ENCODE assay signal across 1 cellular context in genomic region chr3:39383190-39383912, GRCh38.
TF ChIP-seq lines count a peak whose summit lies in the region.

Gene SLC25A38, plus strand, starts transcription at chr3:39383370. Its CDS starts 355 bp downstream, at chr3:39383725.

TF ChIP-seq in HEK293, 187 proteins besides CTCF, POLR2A, EP300 and RAD21 (continued from another document):
- TF ChIP-seq ZNF184 (tag by site-specific recombination; IDR thresholded peaks at IDR 0.05) = no peak
- TF ChIP-seq ZNF302 (tag by site-specific recombination; IDR thresholded peaks at IDR 0.05; ENCODE audit: low read depth) = no peak
- TF ChIP-seq GLIS1 (tag by site-specific recombination; IDR thresholded peaks at IDR 0.05) = no peak; the same call in 1 of the 2 replicates
- TF ChIP-seq ZNF768 (tag by site-specific recombination; IDR thresholded peaks at IDR 0.05) = no peak
- no peak for TF ChIP-seq ZNF830 (tag by site-specific recombination; IDR thresholded peaks at IDR 0.05; ENCODE audit: low read depth)
- peak; percentile 52; the same call in 1 of the 2 replicates for TF ChIP-seq ZBTB21 (tag by site-specific recombination; IDR thresholded peaks at IDR 0.05)
- no peak for TF ChIP-seq ZNF175 (tag by site-specific recombination; IDR thresholded peaks at IDR 0.05)
- no peak for TF ChIP-seq ZNF621 (tag by site-specific recombination; IDR thresholded peaks at IDR 0.05)
- TF ChIP-seq, protein P1, sequence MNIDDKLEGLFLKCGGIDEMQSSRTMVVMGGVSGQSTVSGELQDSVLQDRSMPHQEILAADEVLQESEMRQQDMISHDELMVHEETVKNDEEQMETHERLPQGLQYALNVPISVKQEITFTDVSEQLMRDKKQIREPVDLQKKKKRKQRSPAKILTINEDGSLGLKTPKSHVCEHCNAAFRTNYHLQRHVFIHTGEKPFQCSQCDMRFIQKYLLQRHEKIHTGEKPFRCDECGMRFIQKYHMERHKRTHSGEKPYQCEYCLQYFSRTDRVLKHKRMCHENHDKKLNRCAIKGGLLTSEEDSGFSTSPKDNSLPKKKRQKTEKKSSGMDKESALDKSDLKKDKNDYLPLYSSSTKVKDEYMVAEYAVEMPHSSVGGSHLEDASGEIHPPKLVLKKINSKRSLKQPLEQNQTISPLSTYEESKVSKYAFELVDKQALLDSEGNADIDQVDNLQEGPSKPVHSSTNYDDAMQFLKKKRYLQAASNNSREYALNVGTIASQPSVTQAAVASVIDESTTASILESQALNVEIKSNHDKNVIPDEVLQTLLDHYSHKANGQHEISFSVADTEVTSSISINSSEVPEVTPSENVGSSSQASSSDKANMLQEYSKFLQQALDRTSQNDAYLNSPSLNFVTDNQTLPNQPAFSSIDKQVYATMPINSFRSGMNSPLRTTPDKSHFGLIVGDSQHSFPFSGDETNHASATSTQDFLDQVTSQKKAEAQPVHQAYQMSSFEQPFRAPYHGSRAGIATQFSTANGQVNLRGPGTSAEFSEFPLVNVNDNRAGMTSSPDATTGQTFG (tag by site-specific recombination; IDR thresholded peaks at IDR 0.05; ENCODE audit: borderline replicate concordance) = no peak
- no peak for TF ChIP-seq ZNF239 (tag by site-specific recombination; IDR thresholded peaks at IDR 0.05)
- TF ChIP-seq, protein P2, sequence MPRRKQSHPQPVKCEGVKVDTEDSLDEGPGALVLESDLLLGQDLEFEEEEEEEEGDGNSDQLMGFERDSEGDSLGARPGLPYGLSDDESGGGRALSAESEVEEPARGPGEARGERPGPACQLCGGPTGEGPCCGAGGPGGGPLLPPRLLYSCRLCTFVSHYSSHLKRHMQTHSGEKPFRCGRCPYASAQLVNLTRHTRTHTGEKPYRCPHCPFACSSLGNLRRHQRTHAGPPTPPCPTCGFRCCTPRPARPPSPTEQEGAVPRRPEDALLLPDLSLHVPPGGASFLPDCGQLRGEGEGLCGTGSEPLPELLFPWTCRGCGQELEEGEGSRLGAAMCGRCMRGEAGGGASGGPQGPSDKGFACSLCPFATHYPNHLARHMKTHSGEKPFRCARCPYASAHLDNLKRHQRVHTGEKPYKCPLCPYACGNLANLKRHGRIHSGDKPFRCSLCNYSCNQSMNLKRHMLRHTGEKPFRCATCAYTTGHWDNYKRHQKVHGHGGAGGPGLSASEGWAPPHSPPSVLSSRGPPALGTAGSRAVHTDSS (tag by site-specific recombination; IDR thresholded peaks at IDR 0.05) = no peak
- TF ChIP-seq, protein P3, sequence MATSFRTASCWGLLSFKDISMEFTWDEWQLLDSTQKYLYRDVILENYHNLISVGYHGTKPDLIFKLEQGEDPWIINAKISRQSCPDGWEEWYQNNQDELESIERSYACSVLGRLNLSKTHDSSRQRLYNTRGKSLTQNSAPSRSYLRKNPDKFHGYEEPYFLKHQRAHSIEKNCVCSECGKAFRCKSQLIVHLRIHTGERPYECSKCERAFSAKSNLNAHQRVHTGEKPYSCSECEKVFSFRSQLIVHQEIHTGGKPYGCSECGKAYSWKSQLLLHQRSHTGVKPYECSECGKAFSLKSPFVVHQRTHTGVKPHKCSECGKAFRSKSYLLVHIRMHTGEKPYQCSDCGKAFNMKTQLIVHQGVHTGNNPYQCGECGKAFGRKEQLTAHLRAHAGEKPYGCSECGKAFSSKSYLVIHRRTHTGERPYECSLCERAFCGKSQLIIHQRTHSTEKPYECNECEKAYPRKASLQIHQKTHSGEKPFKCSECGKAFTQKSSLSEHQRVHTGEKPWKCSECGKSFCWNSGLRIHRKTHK (tag by site-specific recombination; IDR thresholded peaks at IDR 0.05) = no peak
- TF ChIP-seq HOXA7 (CRISPR knock-in tag; IDR thresholded peaks at IDR 0.05; ENCODE audit: borderline replicate concordance) = no peak
- peak; percentile 45; the same call in 1 of the 2 replicates for TF ChIP-seq ZNF692 (tag by site-specific recombination; IDR thresholded peaks at IDR 0.05)
- TF ChIP-seq ZNF549 (tag by site-specific recombination; IDR thresholded peaks at IDR 0.05) = no peak
- no peak for TF ChIP-seq ZNF202 (tag by site-specific recombination; IDR thresholded peaks at IDR 0.05; ENCODE audit: borderline replicate concordance)
- no peak for TF ChIP-seq RBAK (tag by site-specific recombination; IDR thresholded peaks at IDR 0.05)
- TF ChIP-seq FEZF1 (tag by site-specific recombination; IDR thresholded peaks at IDR 0.05) = no peak
- no peak for TF ChIP-seq ZNF248 (tag by site-specific recombination; IDR thresholded peaks at IDR 0.05)
- peak; percentile 45; the same call in 1 of the 2 replicates for TF ChIP-seq KLF8 (tag by site-specific recombination; IDR thresholded peaks at IDR 0.05)
- no peak for TF ChIP-seq ZNF350 (tag by site-specific recombination; IDR thresholded peaks at IDR 0.05)
- peak; percentile 72 for TF ChIP-seq ZFP69B (tag by site-specific recombination; IDR thresholded peaks at IDR 0.05)
- no peak; the same call in 1 of the 2 replicates for TF ChIP-seq KLF16 (tag by site-specific recombination; IDR thresholded peaks at IDR 0.05)
- no peak for TF ChIP-seq ZNF19 (tag by site-specific recombination; IDR thresholded peaks at IDR 0.05; ENCODE audit: low read depth)
- no peak for TF ChIP-seq REPIN1 (tag by site-specific recombination; IDR thresholded peaks at IDR 0.05; ENCODE audit: low read depth)
- no peak for TF ChIP-seq ZNF23 (tag by site-specific recombination; IDR thresholded peaks at IDR 0.05; ENCODE audit: borderline replicate concordance)
- TF ChIP-seq ZNF654 (tag by site-specific recombination; IDR thresholded peaks at IDR 0.05; ENCODE audit: low read depth) = no peak; the same call in 1 of the 2 replicates
- peak; percentile 61; the same call in 1 of the 2 replicates for TF ChIP-seq ZNF600 (tag by site-specific recombination; IDR thresholded peaks at IDR 0.05)
- TF ChIP-seq ZNF555 (tag by site-specific recombination; conservative IDR thresholded peaks at IDR 0.05) = no peak
- no peak for TF ChIP-seq ZNF133 (tag by site-specific recombination; IDR thresholded peaks at IDR 0.05)
- no peak for TF ChIP-seq ZNF211 (tag by site-specific recombination; IDR thresholded peaks at IDR 0.05; ENCODE audit: low read depth)
- TF ChIP-seq ZNF48 (tag by site-specific recombination; IDR thresholded peaks at IDR 0.05) = no peak
- TF ChIP-seq, protein P4, sequence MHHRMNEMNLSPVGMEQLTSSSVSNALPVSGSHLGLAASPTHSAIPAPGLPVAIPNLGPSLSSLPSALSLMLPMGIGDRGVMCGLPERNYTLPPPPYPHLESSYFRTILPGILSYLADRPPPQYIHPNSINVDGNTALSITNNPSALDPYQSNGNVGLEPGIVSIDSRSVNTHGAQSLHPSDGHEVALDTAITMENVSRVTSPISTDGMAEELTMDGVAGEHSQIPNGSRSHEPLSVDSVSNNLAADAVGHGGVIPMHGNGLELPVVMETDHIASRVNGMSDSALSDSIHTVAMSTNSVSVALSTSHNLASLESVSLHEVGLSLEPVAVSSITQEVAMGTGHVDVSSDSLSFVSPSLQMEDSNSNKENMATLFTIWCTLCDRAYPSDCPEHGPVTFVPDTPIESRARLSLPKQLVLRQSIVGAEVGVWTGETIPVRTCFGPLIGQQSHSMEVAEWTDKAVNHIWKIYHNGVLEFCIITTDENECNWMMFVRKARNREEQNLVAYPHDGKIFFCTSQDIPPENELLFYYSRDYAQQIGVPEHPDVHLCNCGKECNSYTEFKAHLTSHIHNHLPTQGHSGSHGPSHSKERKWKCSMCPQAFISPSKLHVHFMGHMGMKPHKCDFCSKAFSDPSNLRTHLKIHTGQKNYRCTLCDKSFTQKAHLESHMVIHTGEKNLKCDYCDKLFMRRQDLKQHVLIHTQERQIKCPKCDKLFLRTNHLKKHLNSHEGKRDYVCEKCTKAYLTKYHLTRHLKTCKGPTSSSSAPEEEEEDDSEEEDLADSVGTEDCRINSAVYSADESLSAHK (tag by site-specific recombination; IDR thresholded peaks at IDR 0.05) = no peak; the same call in 1 of the 2 replicates
- no peak for TF ChIP-seq ZNF639 (tag by site-specific recombination; IDR thresholded peaks at IDR 0.05)
- no peak for TF ChIP-seq ZNF24 (tag by site-specific recombination; IDR thresholded peaks at IDR 0.05)
- TF ChIP-seq TRIM28 (IDR thresholded peaks at IDR 0.05; ENCODE audit: borderline replicate concordance, low read length) = no peak
- no peak for TF ChIP-seq SP3 (tag by site-specific recombination; IDR thresholded peaks at IDR 0.05)
- TF ChIP-seq ZNF529 (tag by site-specific recombination; IDR thresholded peaks at IDR 0.05; ENCODE audit: insufficient replicate concordance) = no peak
- no peak for TF ChIP-seq ZNF155 (tag by site-specific recombination; IDR thresholded peaks at IDR 0.05)
- TF ChIP-seq ZNF311 (tag by site-specific recombination; IDR thresholded peaks at IDR 0.05; ENCODE audit: borderline replicate concordance) = no peak
- TF ChIP-seq ZNF18 (tag by site-specific recombination; IDR thresholded peaks at IDR 0.05) = no peak
